ENCODE assay signal across 8 cellular contexts in the genomic region with DNA sequence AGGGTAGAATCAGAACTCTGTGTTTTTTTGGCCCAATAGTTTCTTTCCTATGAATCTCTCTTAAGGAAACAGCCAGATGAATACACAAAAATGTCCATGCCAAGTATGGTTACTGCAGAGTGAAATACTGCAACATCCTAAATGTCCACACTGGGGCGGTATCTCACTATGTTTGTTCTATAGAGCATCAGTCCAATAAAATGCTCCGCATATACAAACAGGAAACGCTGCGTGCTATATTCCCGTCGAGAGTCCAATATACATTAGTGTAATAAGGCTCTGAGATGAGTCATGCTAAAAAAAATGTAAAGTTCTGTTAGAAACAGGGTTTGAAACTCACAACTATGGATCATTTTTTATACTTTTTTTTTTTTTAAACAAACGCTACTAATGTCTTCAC.
DNase-seq lines count a peak whose midpoint lies in the region; ATAC-seq, FAIRE-seq and TF ChIP-seq lines count a peak whose summit lies in the region.

No MANE protein-coding gene starts in this region.

- no peaks in the 10 kb centered on the region for H4K20me1 ChIP-seq in PC-9 (ENCODE audit: insufficient read depth)

- H3K27me3 Mint-ChIP-seq in CD14-positive monocyte (ENCODE audit: low read depth in 3 of 3) = peaks cover 0 to 12% (median 5%) of the 10 kb centered on the region in 3 donors

- POLR2A ChIA-PET in PC-9 (lab: Charles Lee; ENCODE audit: unreplicated experiment) = no interaction called here

- BruUV-seq in PC-9 (replicated peaks; lab: Mats Ljungman, UMichigan) = no TSS peak

- H3K4me1 Mint-ChIP-seq in CD14-positive monocyte = no peaks in the 10 kb centered on the region

- H3K56ac ChIP-seq in mesendoderm (ENCODE audit: low read length) = no peak overlapping the region

- H3K4me1 ChIP-seq in PC-9 (replicated peaks; ENCODE audit: insufficient read depth) (no peaks in the 10 kb centered on the region), mesendoderm (ENCODE audit: control insufficient read depth, low read depth, low read length) (no peaks in the 10 kb centered on the region)

- no peak overlapping the region for H3K23ac ChIP-seq in mesendoderm (ENCODE audit: low read length)

- H3K79me1 ChIP-seq in mesendoderm (ENCODE audit: low read length) = no peaks in the 10 kb centered on the region

- no peak overlapping the region for H2BK5ac ChIP-seq in mesendoderm (ENCODE audit: low read length)

- peak; percentile 71 for FAIRE-seq in D721Med (lab: Jason Lieb, UNC)

- no peak overlapping the region for H3K4me3 ChIP-seq in PC-9
- no peak overlapping the region for H3K4me3 ChIP-seq in mesendoderm (ENCODE audit: low read length)

- no peak overlapping the region for H4K5ac ChIP-seq in mesendoderm (ENCODE audit: low read length)

- no peak overlapping the region for H3K27ac ChIP-seq in PC-9
- no peak overlapping the region for H3K27ac ChIP-seq in mesendoderm (ENCODE audit: low read depth, low read length)

- no peaks in the 10 kb centered on the region for H3K9me3 Mint-ChIP-seq in CD14-positive monocyte

- intact Hi-C loops in PC-9 (cut with micrococcal nuclease; ENCODE audit: unreplicated experiment) = loop anchor here (1.0 kb wide), 2 partner anchors 657 to 699 kb away; no protein-coding TSS in a partner anchor
- intact Hi-C loops in CD14-positive monocyte (cut with micrococcal nuclease) = no loop called here

- no peak overlapping the region for H3K4me3 Mint-ChIP-seq in CD14-positive monocyte

- no peak overlapping the region for H3K18ac ChIP-seq in mesendoderm (ENCODE audit: low read length)

- H3K9me2 ChIP-seq in PC-9 (ENCODE audit: insufficient read depth) = no peaks in the 10 kb centered on the region

- no peak overlapping the region for H3K27ac Mint-ChIP-seq in CD14-positive monocyte

- WGBS in mesendoderm (ENCODE audit: extremely low coverage, insufficient coverage, low lambda C conversion rate) = no CpG with 5 or more reads among the region's 7 CpGs

- DNase-seq in D721Med (ENCODE audit: insufficient read length, low spot score) = no peak
- peak; percentile 26 for DNase-seq in HPDE6-E6E7 (ENCODE audit: extremely low spot score)
- peak; percentile 23 to 47 for DNase-seq in PC-9
- peak; percentile 10 for DNase-seq in cerebellar cortex (ENCODE audit: low spot score)
- DNase-seq in mesendoderm = peak; percentile 15
- no peak for DNase-seq in CD14-positive monocyte (ENCODE audit: low spot score)
- no peak for DNase-seq in epidermal melanocyte (ENCODE audit: insufficient read length, low spot score)

- no peak overlapping the region for H2BK15ac ChIP-seq in mesendoderm (replicated peaks; ENCODE audit: low read depth)

- no peaks in the 10 kb centered on the region for H3K36me3 Mint-ChIP-seq in CD14-positive monocyte

- H3K9ac ChIP-seq in mesendoderm (ENCODE audit: low read length) = no peak overlapping the region

- no peak overlapping the region for H3K4ac ChIP-seq in mesendoderm (ENCODE audit: low read depth, low read length)

- H3K79me2 ChIP-seq in PC-9 (ENCODE audit: low read depth) (no peaks in the 10 kb centered on the region), mesendoderm (ENCODE audit: control insufficient read depth, insufficient read depth, low read length) (no peaks in the 10 kb centered on the region)

- no peak overlapping the region for H4K8ac ChIP-seq in mesendoderm (ENCODE audit: low read depth, low read length)

- H3K9me3 ChIP-seq in PC-9 (ENCODE audit: insufficient read depth, low read depth) = no peaks in the 10 kb centered on the region

- H3K27me3 ChIP-seq in PC-9 (ENCODE audit: insufficient read depth, low read depth) = peaks cover 11% of the 10 kb centered on the region
- H3K27me3 ChIP-seq in mesendoderm (ENCODE audit: insufficient read depth, low read length, poor library complexity) = no peaks in the 10 kb centered on the region

- H2AFZ ChIP-seq in PC-9 = no peak overlapping the region

- no peaks in the 10 kb centered on the region for H3F3A ChIP-seq in PC-9 (ENCODE audit: insufficient read depth, low read depth)

- CTCF ChIA-PET in PC-9 (lab: Charles Lee) = no interaction called here

- no peak overlapping the region for H2BK120ac ChIP-seq in mesendoderm (ENCODE audit: low read depth, low read length)

- ATAC-seq in GM18873 (IDR thresholded peaks at IDR 0.05; ENCODE audit: low FRiP score, unreplicated experiment) = peak; percentile 58

- TF ChIP-seq CTCF in D721Med (IDR thresholded peaks at IDR 0.05; ENCODE audit: insufficient read depth, missing control alignments) = peak; percentile 54
- TF ChIP-seq CTCF in PC-9 (conservative IDR thresholded peaks at IDR 0.05) = peak; percentile 80
- no peak for TF ChIP-seq CTCF in CD14-positive monocyte (IDR thresholded peaks at IDR 0.05)

- no peak overlapping the region for H3K4me2 ChIP-seq in PC-9
- no peak overlapping the region for H3K4me2 ChIP-seq in mesendoderm (ENCODE audit: low read length)

- no peak overlapping the region for H2AK5ac ChIP-seq in mesendoderm (ENCODE audit: low read length)

- H3K36me3 ChIP-seq in PC-9 (ENCODE audit: low read depth) (no peaks in the 10 kb centered on the region), mesendoderm (ENCODE audit: control insufficient read depth, insufficient read depth, low read length) (no peaks in the 10 kb centered on the region)

Comparison
In these comparisons a context has a peak if more than half of its experiments do, and no peak if none do; other contexts are left out.
1. DNase-seq: peak in HPDE6-E6E7 (single experiment), PC-9 (2 of 2), cerebellar cortex (single experiment) and mesendoderm (single experiment); none in D721Med (single experiment), CD14-positive monocyte (single experiment) and epidermal melanocyte (single experiment).